In the genomic region with DNA sequence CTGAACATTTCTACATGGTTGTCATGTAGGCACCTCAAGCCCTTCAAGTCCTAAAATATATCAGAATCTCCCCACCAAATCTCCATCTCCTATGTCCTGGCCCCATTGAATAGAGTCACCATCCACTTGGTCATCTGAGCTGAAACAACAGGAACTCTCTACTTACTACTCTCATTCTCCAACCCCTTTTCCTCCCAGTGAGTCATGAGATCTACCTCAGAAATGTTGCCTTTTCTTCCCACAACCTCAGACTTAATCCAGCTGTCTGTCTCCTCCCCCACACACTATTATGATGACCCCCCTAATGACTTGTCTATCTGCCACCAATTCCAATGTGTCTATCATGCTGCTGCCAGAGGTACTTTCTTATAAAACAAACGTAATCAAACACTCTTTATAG, we compare ENCODE assay signal across 1 cellular context.
TF ChIP-seq lines count a peak whose summit lies in the region.

No MANE protein-coding gene starts in this region.

TF ChIP-seq in SK-N-SH, 30 proteins besides CTCF, POLR2A, EP300 and RAD21:
- TF ChIP-seq YY1 (IDR thresholded peaks at IDR 0.05; ENCODE audit: low read depth) (no peak), GATA2 (CRISPR knock-in tag; IDR thresholded peaks at IDR 0.05) (no peak), SMC3 (IDR thresholded peaks at IDR 0.05; ENCODE audit: low read depth, low read length) (no peak), RXRA (IDR thresholded peaks at IDR 0.05; ENCODE audit: borderline replicate concordance, low read depth) (no peak), PBX3 (IDR thresholded peaks at IDR 0.05) (no peak), JUND (IDR thresholded peaks at IDR 0.05) (no peak), RFX5 (IDR thresholded peaks at IDR 0.05; ENCODE audit: low read length) (no peak), MEF2A (IDR thresholded peaks at IDR 0.05; ENCODE audit: borderline replicate concordance, low read depth) (no peak), FOXJ3 (CRISPR knock-in tag; IDR thresholded peaks at IDR 0.05) (no peak), MXI1 (IDR thresholded peaks at IDR 0.05; ENCODE audit: low read depth, low read length) (no peak), SIN3A (IDR thresholded peaks at IDR 0.05; ENCODE audit: borderline replicate concordance, low read depth, low read length) (no peak), NRF1 (IDR thresholded peaks at IDR 0.05; ENCODE audit: low read depth, low read length) (no peak), FOSL2 (IDR thresholded peaks at IDR 0.05; ENCODE audit: borderline replicate concordance, low read depth) (no peak), IRF3 (IDR thresholded peaks at IDR 0.05; ENCODE audit: low read depth, low read length) (no peak)
- TF ChIP-seq, protein P1, sequence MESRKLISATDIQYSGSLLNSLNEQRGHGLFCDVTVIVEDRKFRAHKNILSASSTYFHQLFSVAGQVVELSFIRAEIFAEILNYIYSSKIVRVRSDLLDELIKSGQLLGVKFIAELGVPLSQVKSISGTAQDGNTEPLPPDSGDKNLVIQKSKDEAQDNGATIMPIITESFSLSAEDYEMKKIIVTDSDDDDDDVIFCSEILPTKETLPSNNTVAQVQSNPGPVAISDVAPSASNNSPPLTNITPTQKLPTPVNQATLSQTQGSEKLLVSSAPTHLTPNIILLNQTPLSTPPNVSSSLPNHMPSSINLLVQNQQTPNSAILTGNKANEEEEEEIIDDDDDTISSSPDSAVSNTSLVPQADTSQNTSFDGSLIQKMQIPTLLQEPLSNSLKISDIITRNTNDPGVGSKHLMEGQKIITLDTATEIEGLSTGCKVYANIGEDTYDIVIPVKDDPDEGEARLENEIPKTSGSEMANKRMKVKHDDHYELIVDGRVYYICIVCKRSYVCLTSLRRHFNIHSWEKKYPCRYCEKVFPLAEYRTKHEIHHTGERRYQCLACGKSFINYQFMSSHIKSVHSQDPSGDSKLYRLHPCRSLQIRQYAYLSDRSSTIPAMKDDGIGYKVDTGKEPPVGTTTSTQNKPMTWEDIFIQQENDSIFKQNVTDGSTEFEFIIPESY (IDR thresholded peaks at IDR 0.05; ENCODE audit: borderline replicate concordance, low read depth): no peak
